In the genomic region with DNA sequence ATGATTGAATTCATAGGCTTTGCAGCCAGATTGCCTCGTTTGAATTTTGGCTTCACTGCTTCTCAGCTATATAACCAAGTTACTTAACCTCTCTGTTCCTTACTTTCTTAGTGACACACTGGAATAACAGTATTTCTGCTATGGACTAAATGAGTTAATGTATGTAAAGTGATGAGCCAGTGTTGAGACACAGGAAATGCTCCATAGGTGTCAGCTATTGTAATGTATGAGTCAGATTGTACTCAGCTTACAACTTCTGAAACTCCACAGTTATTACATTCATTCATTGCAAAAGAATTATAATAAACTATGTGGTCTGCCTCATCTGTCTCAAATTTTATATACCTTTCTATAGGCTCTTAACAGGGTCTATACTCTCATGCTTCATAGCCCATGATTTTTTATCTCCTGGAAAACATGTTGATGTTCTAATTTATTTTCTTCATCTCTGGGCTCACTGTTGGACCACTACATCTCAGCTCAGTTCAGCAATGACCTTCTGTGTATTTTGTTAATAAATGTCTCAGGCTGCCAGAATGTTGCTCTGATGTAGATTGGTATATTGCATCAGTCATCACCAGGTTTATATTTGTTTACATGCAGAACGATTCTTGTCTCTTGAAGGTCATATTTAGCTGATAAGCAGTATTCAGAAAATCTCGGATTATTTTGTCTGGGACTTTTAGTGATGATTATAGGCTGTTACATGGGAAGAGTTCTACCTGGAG, we compare ENCODE assay signal across 9 cellular contexts.
DNase-seq lines count a peak whose midpoint lies in the region; ATAC-seq and TF ChIP-seq lines count a peak whose summit lies in the region.
"Had no signal": no experiment of that assay in that cellular context is flagged by ENCODE, and none has a peak within 500 bp of the region (broad histone marks: within the 10 kb centered on the region; RNA-seq: fewer than 3 reads in every experiment).

No MANE protein-coding gene starts in this region.

- no peak overlapping the region for H4K91ac ChIP-seq in trophoblast cell (ENCODE audit: low read depth, low read length)

- H3K79me2 ChIP-seq in trophoblast cell (ENCODE audit: control insufficient read depth, insufficient read depth, low read length, poor library complexity), result no peaks in the 10 kb centered on the region

- H3K79me1 ChIP-seq in trophoblast cell (ENCODE audit: low read length), result no peaks in the 10 kb centered on the region

- peaks cover 10% of the 10 kb centered on the region for H3K36me3 Mint-ChIP-seq in activated CD8-positive, alpha-beta memory T cell treated with anti-CD3 and anti-CD28 coated beads, Interleukin-2, amount 10 ng/mL, durations not matched to agents 7 days and 5 days
- peaks cover 5% of the 10 kb centered on the region for H3K36me3 Mint-ChIP-seq in activated naive CD8-positive, alpha-beta T cell treated with anti-CD3 and anti-CD28 coated beads, Interleukin-2, amount 50 U/mL, for 24 hours (ENCODE audit: low read depth)
- H3K36me3 Mint-ChIP-seq in glutamatergic neuron (ENCODE audit: unreplicated experiment), result peaks cover 6% of the 10 kb centered on the region

- peaks cover 31% of the 10 kb centered on the region for H3K4me1 Mint-ChIP-seq in activated CD8-positive, alpha-beta memory T cell treated with anti-CD3 and anti-CD28 coated beads, Interleukin-2, amount 10 ng/mL, durations not matched to agents 7 days and 5 days
- peaks cover 46% of the 10 kb centered on the region for H3K4me1 Mint-ChIP-seq in activated naive CD8-positive, alpha-beta T cell treated with anti-CD3 and anti-CD28 coated beads, Interleukin-2, amount 50 U/mL, for 24 hours
- no peaks in the 10 kb centered on the region for H3K4me1 Mint-ChIP-seq in glutamatergic neuron (ENCODE audit: low read depth, unreplicated experiment)

- no peak overlapping the region for H3K18ac ChIP-seq in trophoblast cell (ENCODE audit: low read length)

- H3K27me3 Mint-ChIP-seq in activated CD8-positive, alpha-beta memory T cell treated with anti-CD3 and anti-CD28 coated beads, Interleukin-2, amount 10 ng/mL, durations not matched to agents 7 days and 5 days, result peaks cover 6% of the 10 kb centered on the region
- H3K27me3 Mint-ChIP-seq in activated naive CD8-positive, alpha-beta T cell treated with anti-CD3 and anti-CD28 coated beads, Interleukin-2, amount 50 U/mL, for 24 hours, result peaks cover 6% of the 10 kb centered on the region
- no peaks in the 10 kb centered on the region for H3K27me3 Mint-ChIP-seq in glutamatergic neuron (ENCODE audit: unreplicated experiment)

- no peak overlapping the region for H4K8ac ChIP-seq in trophoblast cell (ENCODE audit: low read depth, low read length)

- no peak overlapping the region for H2AFZ ChIP-seq in trophoblast cell (ENCODE audit: insufficient read depth, low read length, poor library complexity)

- H3K4me3 Mint-ChIP-seq in activated CD8-positive, alpha-beta memory T cell treated with anti-CD3 and anti-CD28 coated beads, Interleukin-2, amount 10 ng/mL, durations not matched to agents 7 days and 5 days, result no peak overlapping the region
- no peak overlapping the region for H3K4me3 Mint-ChIP-seq in activated naive CD8-positive, alpha-beta T cell treated with anti-CD3 and anti-CD28 coated beads, Interleukin-2, amount 50 U/mL, for 24 hours
- no peak overlapping the region for H3K4me3 Mint-ChIP-seq in glutamatergic neuron (ENCODE audit: unreplicated experiment)

- no peak overlapping the region for H2BK5ac ChIP-seq in trophoblast cell (ENCODE audit: low read depth, low read length, poor library complexity)

- H3K23ac ChIP-seq in trophoblast cell (ENCODE audit: low read length), result no peak overlapping the region

- no peak overlapping the region for H3K4me2 ChIP-seq in trophoblast cell (ENCODE audit: low read length)

- CTCF ChIA-PET in activated CD8-positive, alpha-beta memory T cell treated with anti-CD3 and anti-CD28 coated beads, Interleukin-2, amount 10 ng/mL, durations not matched to agents 7 days and 5 days (lab: Charles Lee), result interaction anchor here (0.6 to 1.4 kb wide), 2 partner anchors 19 to 90 kb away, joined by 3 read pairs; no protein-coding TSS in a partner anchor

- H2AK5ac ChIP-seq in trophoblast cell (ENCODE audit: low read length), result no peak overlapping the region

- ATAC-seq in activated CD8-positive, alpha-beta memory T cell treated with anti-CD3 and anti-CD28 coated beads, Interleukin-2, amount 10 ng/mL, durations not matched to agents 7 days and 5 days, result peak; percentile 75
- ATAC-seq in HG03354 (IDR thresholded peaks at IDR 0.05; ENCODE audit: poor library complexity, severe bottlenecking, unreplicated experiment), result peak; percentile 78
- peak; percentile 94 for ATAC-seq in activated naive CD8-positive, alpha-beta T cell treated with anti-CD3 and anti-CD28 coated beads, Interleukin-2, amount 50 U/mL, for 24 hours

- DNase-seq in activated CD8-positive, alpha-beta memory T cell treated with anti-CD3 and anti-CD28 coated beads, Interleukin-2, amount 10 ng/mL, durations not matched to agents 7 days and 5 days, result no peak
- DNase-seq in activated CD8-positive, alpha-beta memory T cell treated with anti-CD3 and anti-CD28 coated beads, Interleukin-2, amount 50 U/mL, for 48 hours, result no peak
- no peak for DNase-seq in activated naive CD8-positive, alpha-beta T cell treated with anti-CD3 and anti-CD28 coated beads, Interleukin-2, amount 50 U/mL, for 24 hours
- DNase-seq in trophoblast cell (no peak), glutamatergic neuron (no peak), NCI-H1105 (lab: John Stamatoyannopoulos, UW) (no peak)

- H3K27ac Mint-ChIP-seq in activated CD8-positive, alpha-beta memory T cell treated with anti-CD3 and anti-CD28 coated beads, Interleukin-2, amount 10 ng/mL, durations not matched to agents 7 days and 5 days, result peak overlapping the region; percentile 59
- H3K27ac Mint-ChIP-seq in activated naive CD8-positive, alpha-beta T cell treated with anti-CD3 and anti-CD28 coated beads, Interleukin-2, amount 50 U/mL, for 24 hours, result peak overlapping the region; percentile 20
- H3K27ac Mint-ChIP-seq in glutamatergic neuron (ENCODE audit: unreplicated experiment), result no peak overlapping the region

- no peaks in the 10 kb centered on the region for H3K9me3 Mint-ChIP-seq in activated CD8-positive, alpha-beta memory T cell treated with anti-CD3 and anti-CD28 coated beads, Interleukin-2, amount 10 ng/mL, durations not matched to agents 7 days and 5 days (ENCODE audit: low read depth)
- H3K9me3 Mint-ChIP-seq in activated naive CD8-positive, alpha-beta T cell treated with anti-CD3 and anti-CD28 coated beads, Interleukin-2, amount 50 U/mL, for 24 hours, result peaks cover 10% of the 10 kb centered on the region
- H3K9me3 Mint-ChIP-seq in glutamatergic neuron (ENCODE audit: unreplicated experiment), result no peaks in the 10 kb centered on the region

- TF ChIP-seq CTCF in glutamatergic neuron (IDR thresholded peaks at IDR 0.05; ENCODE audit: partially characterized antibody, unreplicated experiment), result no peak

- H2BK120ac ChIP-seq in trophoblast cell (ENCODE audit: insufficient read depth, low read length, poor library complexity), result no peak overlapping the region

- H2BK12ac ChIP-seq in trophoblast cell (ENCODE audit: low read length), result no peak overlapping the region

- H3K27me3 ChIP-seq in skeletal muscle tissue (ENCODE audit: control insufficient read depth in 3 of 3, insufficient read depth in 3 of 3, low read length in 3 of 3), result no peaks in the 10 kb centered on the region
- H3K27me3 ChIP-seq in trophoblast cell (ENCODE audit: insufficient read depth, low read length), result no peaks in the 10 kb centered on the region

- H3K4me1 ChIP-seq in skeletal muscle tissue (ENCODE audit: control insufficient read depth in 3 of 3, insufficient read depth in 3 of 3, low read length in 3 of 3) (peaks cover 28 to 60% (median 41%) of the 10 kb centered on the region in 3 donors), trophoblast cell (ENCODE audit: control insufficient read depth in 1 of 2, insufficient read depth in 2 of 2, low read length in 2 of 2) (no peaks in the 10 kb centered on the region)

- H3K27ac ChIP-seq in skeletal muscle tissue (ENCODE audit: low read depth, low read length), result peak overlapping the region; percentile 81
- H3K27ac ChIP-seq in trophoblast cell (ENCODE audit: low read depth, low read length), result no peak overlapping the region
- H3K27ac ChIP-seq: C4-2B had no signal

- H3K9me3 ChIP-seq in skeletal muscle tissue (ENCODE audit: control insufficient read depth in 3 of 3, low read length in 3 of 3) (no peaks in the 10 kb centered on the region), trophoblast cell (ENCODE audit: insufficient read depth, low read depth, low read length) (peaks cover 2% of the 10 kb centered on the region)

- no peak overlapping the region for H3K4ac ChIP-seq in trophoblast cell (ENCODE audit: low read depth, low read length)

- no peak overlapping the region for H3K4me3 ChIP-seq in skeletal muscle tissue (ENCODE audit: low read length in 3 of 3)
- H3K4me3 ChIP-seq in trophoblast cell (ENCODE audit: low read depth, low read length), result no peak overlapping the region

- H3K9ac ChIP-seq in skeletal muscle tissue (ENCODE audit: low read depth in 1 of 3, low read length in 3 of 3), result no peak overlapping the region
- H3K9ac ChIP-seq in trophoblast cell (ENCODE audit: low read length), result no peak overlapping the region

- H3K36me3 ChIP-seq in skeletal muscle tissue (ENCODE audit: control insufficient read depth in 3 of 3, insufficient read depth in 3 of 3, low read length in 3 of 3) (no peaks in the 10 kb centered on the region), trophoblast cell (ENCODE audit: control insufficient read depth in 1 of 2, insufficient read depth in 2 of 2, low read length in 2 of 2) (no peaks in the 10 kb centered on the region)

- no CpG with 5 or more reads among the region's 3 CpGs for WGBS in trophoblast cell (ENCODE audit: extremely low coverage, insufficient coverage, insufficient read length)

- no peak overlapping the region for H3K14ac ChIP-seq in trophoblast cell (ENCODE audit: low read length)

- no peak overlapping the region for H4K12ac ChIP-seq in trophoblast cell (ENCODE audit: low read depth, low read length)
